Comparison of ENCODE assay signal across 9 cellular contexts in genomic region chr20:23419657-23419994, GRCh38. TPM values are rescaled to one million over a fixed set of nuclear protein-coding genes. Genes with fewer than 3 reads are reported as not detected.
A peak's percentile ranks its signal among the peaks of the same experiment; 100 is the strongest.
DNase-seq lines count a peak whose midpoint lies in the region; ATAC-seq and TF ChIP-seq lines count a peak whose summit lies in the region.
"Had no signal": no experiment of that assay in that cellular context is flagged by ENCODE, and none has a peak within 500 bp of the region (broad histone marks: within the 10 kb centered on the region; RNA-seq: fewer than 3 reads in every experiment).

No MANE protein-coding gene starts in this region.

- H3K4me2 ChIP-seq in fibroblast of lung (ENCODE audit: extremely low read depth, insufficient read depth, low read length): peak overlapping the region; percentile 91

- H3K27me3 Mint-ChIP-seq in T-helper 17 cell: peaks cover 8% of the 10 kb centered on the region

- H3K36me3 ChIP-seq in fibroblast of lung (ENCODE audit: control insufficient read depth, insufficient read depth, low read length): no peaks in the 10 kb centered on the region
- H3K36me3 ChIP-seq in gastrocnemius medialis: no peaks in the 10 kb centered on the region

- H3K36me3 Mint-ChIP-seq in T-helper 17 cell (ENCODE audit: low read depth): peaks cover 2% of the 10 kb centered on the region

- H4K20me1 ChIP-seq in fibroblast of lung (ENCODE audit: control insufficient read depth, extremely low read depth, insufficient read depth, low read length): no peaks in the 10 kb centered on the region

- H3K4me3 ChIP-seq in GM12864 (ENCODE audit: low read depth, low read length) (peak overlapping the region; percentile 82; the same call in 1 of the 2 replicates), fibroblast of lung (replicated peaks in 1 of 4; ENCODE audit: control extremely low read depth in 1 of 4, insufficient read depth in 1 of 4, low read depth in 3 of 4, low read length in 4 of 4) (peak overlapping the region; percentile 85 to 92 (median 88)), gastrocnemius medialis (peak overlapping the region; percentile 83 to 100 (median 96))

- peak overlapping the region; percentile 27 for H3K9ac ChIP-seq in fibroblast of lung (ENCODE audit: insufficient read depth, low read length)

- H3K27ac ChIP-seq in fibroblast of lung (ENCODE audit: insufficient read depth, low read length) (peak overlapping the region; percentile 85), gastrocnemius medialis (peak overlapping the region; percentile 97 to 99 (median 98))

- DNase-seq in GM12864 (ENCODE audit: low read depth) (no peak), T-helper 17 cell (no peak), fibroblast of lung (ENCODE audit: low read depth in 2 of 2) (no peak), gastrocnemius medialis (no peak), OCI-M2 (lab: John Stamatoyannopoulos, UW; ENCODE audit: unreplicated experiment) (no peak), activated gamma-delta T cell treated with Interleukin-2 at 50 U/mL for 16 hours (no peak)

- in situ Hi-C loops in gastrocnemius medialis (cut with MboI; ENCODE audit: low sequenced_read_pairs in 4 of 4): loop anchor here in 1 of 4 donors (25.0 kb wide), 1 partner anchor 193 kb away; the partner anchor contains the start of gene CST9

- H3K27me3 ChIP-seq in fibroblast of lung (ENCODE audit: control insufficient read depth, insufficient read depth, low read length): no peaks in the 10 kb centered on the region
- no peaks in the 10 kb centered on the region for H3K27me3 ChIP-seq in gastrocnemius medialis

- H3K9me3 ChIP-seq in T-helper 17 cell (ENCODE audit: control insufficient read depth, low read length, poor library complexity, severe bottlenecking) (no peaks in the 10 kb centered on the region), fibroblast of lung (ENCODE audit: control insufficient read depth, insufficient read depth, low read depth, low read length) (no peaks in the 10 kb centered on the region), gastrocnemius medialis (no peaks in the 10 kb centered on the region)

- ATAC-seq in T-helper 17 cell: no peak
- ATAC-seq in gastrocnemius medialis: no peak
- ATAC-seq in HG03521 (IDR thresholded peaks at IDR 0.05; ENCODE audit: unreplicated experiment): no peak
- no peak for ATAC-seq in GM21447 (IDR thresholded peaks at IDR 0.05; ENCODE audit: unreplicated experiment)

- TF ChIP-seq POLR2A in gastrocnemius medialis (IDR thresholded peaks at IDR 0.05): no peak

- H2AFZ ChIP-seq in fibroblast of lung (ENCODE audit: low read length): peak overlapping the region; percentile 35

- H3K27ac Mint-ChIP-seq in T-helper 17 cell: peak overlapping the region; percentile 83

- peaks cover 50% of the 10 kb centered on the region for H3K79me2 ChIP-seq in fibroblast of lung (ENCODE audit: control insufficient read depth, insufficient read depth, low read length)

- peak overlapping the region; percentile 92 for H3K4me3 Mint-ChIP-seq in T-helper 17 cell

- intact Hi-C loops in gastrocnemius medialis (cut with DNase I; ENCODE audit: low total_unique reads): no loop called here

- H3K4me1 ChIP-seq in fibroblast of lung (ENCODE audit: control insufficient read depth, extremely low read depth, insufficient read depth, low read length): no peaks in the 10 kb centered on the region
- peaks cover 30% of the 10 kb centered on the region in 2 donors for H3K4me1 ChIP-seq in gastrocnemius medialis

- H3K4me1 Mint-ChIP-seq in T-helper 17 cell: peaks cover 27% of the 10 kb centered on the region

- no peak for TF ChIP-seq CTCF in GM12864 (IDR thresholded peaks at IDR 0.05; ENCODE audit: low read depth, low read length, missing control alignments)
- TF ChIP-seq CTCF in fibroblast of lung (conservative IDR thresholded peaks at IDR 0.05 in 1 of 2, IDR thresholded peaks at IDR 0.05 in 1 of 2; ENCODE audit: low read depth in 1 of 2, low read length in 2 of 2): no peak
- no peak for TF ChIP-seq CTCF in gastrocnemius medialis (IDR thresholded peaks at IDR 0.05 in 4 of 5, conservative IDR thresholded peaks at IDR 0.05 in 1 of 5)

RNA-seq across cellular contexts. Expression of gene NAPB, which starts 1.7 kb away (rescaled TPM):
- total RNA-seq in T-helper 17 cell: 10 to 100 TPM in 1 of 2 donors, 1 to 10 TPM in 1; 8.5 to 12.3 TPM
- total RNA-seq in fibroblast of lung: 7.7 and 12.6 TPM in 2 replicates
- 3.3 and 5.1 TPM in 2 replicates for polyA plus RNA-seq in fibroblast of lung
- 1.8 and 2.6 TPM in 2 replicates for polyA plus RNA-seq in fibroblast of lung (2012)
- polyA minus RNA-seq in fibroblast of lung (ENCODE audit: low replicate concordance): 0.16 and 0.37 TPM in 2 replicates
- 1 to 10 TPM; 3.2 to 8.3 (median 3.8) TPM for total RNA-seq in gastrocnemius medialis

RNA-seq across cellular contexts. Expression of gene CSTL1, which starts 19.9 kb away (rescaled TPM):
- total RNA-seq in T-helper 17 cell (not detected), fibroblast of lung (not detected in 2 replicates), gastrocnemius medialis (not detected)
- polyA plus RNA-seq in fibroblast of lung: not detected in 2 replicates
- polyA plus RNA-seq in fibroblast of lung (2012): not detected in 2 replicates
- not detected in 2 replicates for polyA minus RNA-seq in fibroblast of lung (ENCODE audit: low replicate concordance)
- total RNA-seq: esophagus mucosa had no signal

RNA-seq across cellular contexts. Expression of gene CST11, which starts 33.0 kb away (rescaled TPM):
- not detected for total RNA-seq in T-helper 17 cell
- not detected in 2 replicates for total RNA-seq in fibroblast of lung
- not detected in 2 replicates for polyA plus RNA-seq in fibroblast of lung
- polyA plus RNA-seq in fibroblast of lung (2012): not detected in 2 replicates
- not detected in 2 replicates for polyA minus RNA-seq in fibroblast of lung (ENCODE audit: low replicate concordance)
- total RNA-seq in gastrocnemius medialis: not detected
- total RNA-seq: esophagus mucosa had no signal

RNA-seq across cellular contexts. Expression of gene GZF1, which starts 57.6 kb away (rescaled TPM):
- total RNA-seq in T-helper 17 cell: 10 to 100 TPM; 27.7 to 28.5 TPM
- total RNA-seq in fibroblast of lung: 21.5 and 28.0 TPM in 2 replicates
- polyA plus RNA-seq in fibroblast of lung: 10.8 and 11.2 TPM in 2 replicates
- polyA plus RNA-seq in fibroblast of lung (2012): 8.3 and 8.9 TPM in 2 replicates
- 75.5 and 110 TPM in 2 replicates for polyA minus RNA-seq in fibroblast of lung (ENCODE audit: low replicate concordance)
- 10 to 100 TPM; 10.1 to 23.0 (median 13.3) TPM for total RNA-seq in gastrocnemius medialis
